Comparison of ENCODE assay signal across 8 cellular contexts in genomic region chr17:44981221-44981968, GRCh38. TPM values are rescaled to one million over a fixed set of nuclear protein-coding genes. Genes with fewer than 3 reads are reported as not detected.
DNase-seq lines count a peak whose midpoint lies in the region; ATAC-seq lines count a peak whose summit lies in the region.

No MANE protein-coding gene starts in this region.

- H3K4me3 ChIP-seq in GM23248, result no peak overlapping the region
- peak overlapping the region; percentile 25 for H3K4me3 ChIP-seq in mucosa of stomach (ENCODE audit: low read length)

- no peak overlapping the region for H3K4me3 Mint-ChIP-seq in activated naive CD4-positive, alpha-beta T cell treated with anti-CD3 and anti-CD28 coated beads for 36 hours
- no peak overlapping the region for H3K4me3 Mint-ChIP-seq in activated CD4-positive, alpha-beta T cell treated with anti-CD3 and anti-CD28 coated beads, Interleukin-2, amount 10 ng/mL, durations not matched to agents 24 days and 14 days

- H3K36me3 Mint-ChIP-seq in activated naive CD4-positive, alpha-beta T cell treated with anti-CD3 and anti-CD28 coated beads for 36 hours (ENCODE audit: low read depth), result no peaks in the 10 kb centered on the region
- H3K36me3 Mint-ChIP-seq in activated CD4-positive, alpha-beta T cell treated with anti-CD3 and anti-CD28 coated beads, Interleukin-2, amount 10 ng/mL, durations not matched to agents 24 days and 14 days (ENCODE audit: low read depth), result peaks cover 2% of the 10 kb centered on the region

- H3K27ac ChIP-seq in GM23248, result no peak overlapping the region

- no peak for ATAC-seq in GM18870 (IDR thresholded peaks at IDR 0.05; ENCODE audit: unreplicated experiment)
- no peak for ATAC-seq in GM18867 (IDR thresholded peaks at IDR 0.05; ENCODE audit: unreplicated experiment)

- intact Hi-C loops in activated naive CD4-positive, alpha-beta T cell treated with anti-CD3 and anti-CD28 coated beads for 36 hours (cut with micrococcal nuclease), result no loop called here
- intact Hi-C loops in activated CD4-positive, alpha-beta T cell treated with anti-CD3 and anti-CD28 coated beads, Interleukin-2, amount 10 ng/mL, durations not matched to agents 24 days and 14 days (cut with micrococcal nuclease), result no loop called here

- H4K20me1 ChIP-seq in GM23248 (ENCODE audit: insufficient read depth), result no peaks in the 10 kb centered on the region

- H3K9ac ChIP-seq in GM23248 (no peak overlapping the region), mucosa of stomach (ENCODE audit: low read length) (peak overlapping the region; percentile 8)

- no peaks in the 10 kb centered on the region for H3K4me1 Mint-ChIP-seq in activated naive CD4-positive, alpha-beta T cell treated with anti-CD3 and anti-CD28 coated beads for 36 hours (ENCODE audit: low read depth)
- H3K4me1 Mint-ChIP-seq in activated CD4-positive, alpha-beta T cell treated with anti-CD3 and anti-CD28 coated beads, Interleukin-2, amount 10 ng/mL, durations not matched to agents 24 days and 14 days, result no peaks in the 10 kb centered on the region

- H3K4me1 ChIP-seq in GM23248 (ENCODE audit: insufficient read depth), result no peaks in the 10 kb centered on the region
- peaks cover 55% of the 10 kb centered on the region for H3K4me1 ChIP-seq in mucosa of stomach (ENCODE audit: control insufficient read depth, insufficient read depth, low read length)

- H3K36me3 ChIP-seq in GM23248 (ENCODE audit: low read depth) (no peaks in the 10 kb centered on the region), mucosa of stomach (ENCODE audit: control insufficient read depth, insufficient read depth, low read length) (no peaks in the 10 kb centered on the region)

- no peaks in the 10 kb centered on the region for H3F3A ChIP-seq in GM23248 (ENCODE audit: insufficient read depth)

- no peaks in the 10 kb centered on the region for H3K9me3 ChIP-seq in GM23248 (ENCODE audit: low read depth)
- H3K9me3 ChIP-seq in mucosa of stomach (ENCODE audit: control insufficient read depth, low read length), result no peaks in the 10 kb centered on the region

- no peaks in the 10 kb centered on the region for H3K9me2 ChIP-seq in GM23248 (ENCODE audit: insufficient read depth)

- H3K27me3 ChIP-seq in GM23248 (replicated peaks; ENCODE audit: insufficient read depth), result peaks cover 11% of the 10 kb centered on the region
- peaks cover 25% of the 10 kb centered on the region for H3K27me3 ChIP-seq in mucosa of stomach (ENCODE audit: control insufficient read depth, insufficient read depth, low read length)

- H3K4me2 ChIP-seq in GM23248 (ENCODE audit: unreplicated experiment), result no peak overlapping the region

- CTCF ChIA-PET in activated naive CD4-positive, alpha-beta T cell treated with anti-CD3 and anti-CD28 coated beads for 36 hours (lab: Charles Lee), result interaction anchor here (0.6 to 1.0 kb wide), 2 partner anchors 38 to 83 kb away, joined by 3 to 4 read pairs; no protein-coding TSS in a partner anchor

- in situ Hi-C loops in GM23248 (cut with MboI), result no loop called here

- H3K27me3 Mint-ChIP-seq in activated naive CD4-positive, alpha-beta T cell treated with anti-CD3 and anti-CD28 coated beads for 36 hours (ENCODE audit: low read depth), result peaks cover 16% of the 10 kb centered on the region
- H3K27me3 Mint-ChIP-seq in activated CD4-positive, alpha-beta T cell treated with anti-CD3 and anti-CD28 coated beads, Interleukin-2, amount 10 ng/mL, durations not matched to agents 24 days and 14 days, result peaks cover 38% of the 10 kb centered on the region

- peak; percentile 30 for DNase-seq in GM23248
- peak; percentile 21 for DNase-seq in NCI-H774 (lab: John Stamatoyannopoulos, UW)
- peak; percentile 85 to 90 for DNase-seq in dermis microvascular lymphatic vessel endothelial cell (ENCODE audit: low read depth in 2 of 2)
- no peak for DNase-seq in activated naive CD4-positive, alpha-beta T cell treated with anti-CD3 and anti-CD28 coated beads for 36 hours
- DNase-seq in activated CD4-positive, alpha-beta T cell treated with anti-CD3 and anti-CD28 coated beads, Interleukin-2, amount 10 ng/mL, durations not matched to agents 24 days and 14 days, result no peak

- 62 to 64% methylated on average over 12 of the region's 12 CpGs for WGBS in GM23248 (ENCODE audit: low coverage in 1 of 2, low lambda C conversion rate in 2 of 2, missing lambda C conversion rate in 2 of 2), 2 experiments

- H3K27ac Mint-ChIP-seq in activated naive CD4-positive, alpha-beta T cell treated with anti-CD3 and anti-CD28 coated beads for 36 hours, result no peak overlapping the region
- H3K27ac Mint-ChIP-seq in activated CD4-positive, alpha-beta T cell treated with anti-CD3 and anti-CD28 coated beads, Interleukin-2, amount 10 ng/mL, durations not matched to agents 24 days and 14 days, result no peak overlapping the region

- H3K9me3 Mint-ChIP-seq in activated naive CD4-positive, alpha-beta T cell treated with anti-CD3 and anti-CD28 coated beads for 36 hours, result no peaks in the 10 kb centered on the region
- no peaks in the 10 kb centered on the region for H3K9me3 Mint-ChIP-seq in activated CD4-positive, alpha-beta T cell treated with anti-CD3 and anti-CD28 coated beads, Interleukin-2, amount 10 ng/mL, durations not matched to agents 24 days and 14 days

- H3K79me2 ChIP-seq in GM23248 (ENCODE audit: insufficient read depth), result no peaks in the 10 kb centered on the region

- H2AFZ ChIP-seq in GM23248, result no peak overlapping the region

RNA-seq across cellular contexts. Expression of gene C1QL1, which starts 13.3 kb away (rescaled TPM):
- 0.86 TPM in 1 of 2 replicates, not detected in the other for total RNA-seq in GM23248 (2014; rRNA removed; shearing (Covaris generic))
- polyA plus RNA-seq in GM23248 (2016; fragmentation: Nextera tagmentation; extraction: Ambion mirVana), result 0.14 and 0.77 TPM in 2 replicates
- under 0.01 and 0.13 TPM in 2 replicates for total RNA-seq in dermis microvascular lymphatic vessel endothelial cell
- under 1 TPM; 0.36 to 0.40 TPM for total RNA-seq in activated naive CD4-positive, alpha-beta T cell treated with anti-CD3 and anti-CD28 coated beads for 36 hours
- 0.21 and 0.42 TPM in 2 replicates for total RNA-seq in activated CD4-positive, alpha-beta T cell treated with anti-CD3 and anti-CD28 coated beads, Interleukin-2, amount 10 ng/mL, durations not matched to agents 24 days and 14 days

RNA-seq across cellular contexts. Expression of gene KIF18B, which starts 33.8 kb away (rescaled TPM):
- total RNA-seq in GM23248 (2014; rRNA removed; shearing (Covaris generic)), result 1.4 and 2.1 TPM in 2 replicates
- polyA plus RNA-seq in GM23248 (2016; fragmentation: Nextera tagmentation; extraction: Ambion mirVana), result 4.5 and 4.6 TPM in 2 replicates
- 1.4 and 2.3 TPM in 2 replicates for total RNA-seq in dermis microvascular lymphatic vessel endothelial cell
- 10 to 100 TPM; 54.9 to 55.4 TPM for total RNA-seq in activated naive CD4-positive, alpha-beta T cell treated with anti-CD3 and anti-CD28 coated beads for 36 hours
- total RNA-seq in activated CD4-positive, alpha-beta T cell treated with anti-CD3 and anti-CD28 coated beads, Interleukin-2, amount 10 ng/mL, durations not matched to agents 24 days and 14 days, result 42.1 and 42.7 TPM in 2 replicates

Comparison
In these comparisons a context has a peak if more than half of its experiments do, and no peak if none do; other contexts are left out.
1. DNase-seq: peak in GM23248 (single experiment), NCI-H774 (single experiment) and dermis microvascular lymphatic vessel endothelial cell (2 of 2); none in activated naive CD4-positive, alpha-beta T cell treated with anti-CD3 and anti-CD28 coated beads for 36 hours (single experiment) and activated CD4-positive, alpha-beta T cell treated with anti-CD3 and anti-CD28 coated beads, Interleukin-2, amount 10 ng/mL, durations not matched to agents 24 days and 14 days (single experiment).
2. RNA of gene KIF18B, which starts 33.8 kb away (total RNA-seq): 54.9 to 55.4 TPM in activated naive CD4-positive, alpha-beta T cell treated with anti-CD3 and anti-CD28 coated beads for 36 hours and 42.1 to 42.7 TPM in activated CD4-positive, alpha-beta T cell treated with anti-CD3 and anti-CD28 coated beads, Interleukin-2, amount 10 ng/mL, durations not matched to agents 24 days and 14 days; 1.4 to 2.3 TPM in dermis microvascular lymphatic vessel endothelial cell and 1.4 to 2.1 TPM in GM23248; every median in the first group is over 10 times any median in the second.